Comparison of ENCODE assay signal across 1 cellular context in the genomic region with DNA sequence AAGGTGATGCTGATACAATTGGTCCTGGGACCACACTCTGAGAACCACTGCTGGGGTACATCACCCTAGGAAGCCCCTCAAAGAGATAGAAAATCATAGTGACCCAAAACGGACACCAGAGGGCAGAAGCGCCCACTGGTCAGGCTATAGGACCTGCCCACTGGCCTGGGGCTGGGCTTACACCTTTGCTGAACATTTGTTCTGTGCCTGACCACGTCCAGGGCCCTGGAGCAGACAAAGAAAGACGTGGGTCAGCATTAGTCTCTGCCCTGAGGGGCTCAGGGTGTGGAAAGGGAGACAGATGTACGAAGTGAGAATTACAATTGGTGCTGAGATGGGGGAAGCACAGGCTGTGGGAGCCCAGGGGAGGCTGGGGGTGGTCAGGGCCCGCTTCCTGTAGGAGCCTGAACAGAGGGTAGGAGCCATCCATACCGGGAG.
TF ChIP-seq lines count a peak whose summit lies in the region.

No MANE protein-coding gene starts in this region.

TF ChIP-seq in endothelial cell of umbilical vein, 7 proteins besides CTCF, POLR2A, EP300 and RAD21 (continued from another document):
- TF ChIP-seq FOS (IDR thresholded peaks at IDR 0.05; ENCODE audit: borderline replicate concordance, insufficient read depth, low read length), result no peak
- TF ChIP-seq JUN (IDR thresholded peaks at IDR 0.05; ENCODE audit: borderline replicate concordance, insufficient read depth, insufficient read length, low read depth), result no peak
- no peak for TF ChIP-seq GATA2 (IDR thresholded peaks at IDR 0.05; ENCODE audit: insufficient read depth, insufficient read length, low read depth, low read length)
- TF ChIP-seq EZH2 (IDR thresholded peaks at IDR 0.05; ENCODE audit: borderline replicate concordance, low read depth, low read length, severe bottlenecking), result no peak
